Comparison of ENCODE assay signal across 25 cellular contexts in the genomic region with DNA sequence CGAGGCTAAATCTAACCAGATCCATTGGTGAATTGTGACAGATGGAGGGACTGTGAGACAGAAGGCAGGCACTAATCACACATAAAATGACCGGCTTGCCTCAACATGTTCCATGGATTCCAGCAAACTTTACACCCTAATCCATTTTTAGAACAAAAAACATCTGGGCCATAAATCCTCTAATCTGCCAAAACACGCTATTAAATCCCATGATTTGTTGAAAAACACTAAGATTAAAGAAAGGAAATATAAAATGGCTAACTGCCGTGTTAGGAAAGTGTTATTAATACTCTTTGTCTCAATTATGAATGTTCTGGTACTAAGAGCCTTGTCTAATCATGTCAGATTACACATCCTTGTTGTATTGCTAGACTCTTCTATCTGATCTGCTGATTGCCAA.
DNase-seq lines count a peak whose midpoint lies in the region; ATAC-seq and TF ChIP-seq lines count a peak whose summit lies in the region.
"Had no signal": no experiment of that assay in that cellular context is flagged by ENCODE, and none has a peak within 500 bp of the region (broad histone marks: within the 10 kb centered on the region; RNA-seq: fewer than 3 reads in every experiment).

No MANE protein-coding gene starts in this region.

- H3K9me3 ChIP-seq in mammary epithelial cell (replicated peaks; ENCODE audit: insufficient read depth, low read length), result no peaks in the 10 kb centered on the region
- no peaks in the 10 kb centered on the region for H3K9me3 ChIP-seq in uterus
- H3K9me3 ChIP-seq: A549, BLaER1, colonic mucosa, prostate gland, spleen had no signal

- no peaks in the 10 kb centered on the region for H3K4me1 ChIP-seq in mammary epithelial cell (ENCODE audit: insufficient read depth, low read length)
- peaks cover 5% of the 10 kb centered on the region for H3K4me1 ChIP-seq in foreskin keratinocyte
- H3K4me1 ChIP-seq in uterus, result no peaks in the 10 kb centered on the region
- H3K4me1 ChIP-seq: A549, BLaER1, colonic mucosa, prostate gland, spleen had no signal

- H3K27ac ChIP-seq in mammary epithelial cell (ENCODE audit: insufficient read depth, low read depth, low read length) (no peak overlapping the region), foreskin keratinocyte (no peak overlapping the region), uterus (peak overlapping the region; percentile 29 to 35)
- H3K27ac ChIP-seq: A549, BLaER1, brain microvascular endothelial cell, colonic mucosa, prostate gland had no signal

- no peaks in the 10 kb centered on the region for H4K20me1 ChIP-seq in mammary epithelial cell (ENCODE audit: insufficient read depth, low read length)
- H4K20me1 ChIP-seq: BLaER1 had no signal

- no peak overlapping the region for H3K9ac ChIP-seq in mammary epithelial cell (ENCODE audit: insufficient read depth, low read length)
- H3K9ac ChIP-seq: BLaER1 had no signal

- H3K36me3 ChIP-seq in mammary epithelial cell (ENCODE audit: insufficient read depth, low read length), result no peaks in the 10 kb centered on the region
- H3K36me3 ChIP-seq in uterus, result no peaks in the 10 kb centered on the region
- H3K36me3 ChIP-seq: BLaER1, brain microvascular endothelial cell, colonic mucosa, prostate gland, spleen had no signal

- POLR2A ChIA-PET in MCF 10A (lab: Yijun Ruan, JAX), result no interaction called here

- ATAC-seq in foreskin keratinocyte (peak; percentile 70), GM21529 (IDR thresholded peaks at IDR 0.05; ENCODE audit: unreplicated experiment) (no peak), GM21825 (IDR thresholded peaks at IDR 0.05; ENCODE audit: unreplicated experiment) (no peak)
- ATAC-seq: A549; activated CD4-positive, alpha-beta T cell treated with anti-CD3 and anti-CD28 coated beads for 36 hours; activated CD8-positive, alpha-beta memory T cell treated with anti-CD3 and anti-CD28 coated beads, Interleukin-2, amount 10 ng/mL, durations not matched to agents 7 days and 5 days; natural killer cell treated with Interleukin-12 subunit alpha and Interleukin-12 subunit beta and Interleukin-15 and Interleukin-18, amount 100 ng/mL, for 72 hours had no signal

- H3K4me2 ChIP-seq in mammary epithelial cell (ENCODE audit: insufficient read depth, low read depth, low read length), result no peak overlapping the region
- H3K4me2 ChIP-seq: A549, BLaER1 had no signal

- no peaks in the 10 kb centered on the region for H3K9me3 Mint-ChIP-seq in MCF 10A (ENCODE audit: unreplicated experiment)

- in situ Hi-C loops in mammary epithelial cell (cut with MboI; ENCODE audit: low sequenced_read_pairs in 2 of 2), result no loop called here

- H3K4me3 Mint-ChIP-seq in MCF 10A (ENCODE audit: unreplicated experiment), result no peak overlapping the region
- H3K4me3 Mint-ChIP-seq: activated CD4-positive, alpha-beta T cell treated with anti-CD3 and anti-CD28 coated beads for 36 hours; activated CD8-positive, alpha-beta memory T cell treated with anti-CD3 and anti-CD28 coated beads, Interleukin-2, amount 10 ng/mL, durations not matched to agents 7 days and 5 days; activated naive CD8-positive, alpha-beta T cell treated with anti-CD3 and anti-CD28 coated beads, Interleukin-2, amount 10 ng/mL, durations not matched to agents 7 days and 5 days; natural killer cell treated with Interleukin-12 subunit alpha and Interleukin-12 subunit beta and Interleukin-15 and Interleukin-18, amount 100 ng/mL, for 72 hours had no signal

- no peaks in the 10 kb centered on the region for H3K36me3 Mint-ChIP-seq in MCF 10A (ENCODE audit: insufficient read depth, unreplicated experiment)
- H3K36me3 Mint-ChIP-seq: activated CD8-positive, alpha-beta memory T cell treated with anti-CD3 and anti-CD28 coated beads, Interleukin-2, amount 10 ng/mL, durations not matched to agents 7 days and 5 days; activated naive CD8-positive, alpha-beta T cell treated with anti-CD3 and anti-CD28 coated beads, Interleukin-2, amount 10 ng/mL, durations not matched to agents 7 days and 5 days; natural killer cell treated with Interleukin-12 subunit alpha and Interleukin-12 subunit beta and Interleukin-15 and Interleukin-18, amount 100 ng/mL, for 72 hours had no signal

- dilution Hi-C loops in mammary epithelial cell (cut with HindIII; ENCODE audit: low sequenced_read_pairs), result no loop called here

- H3K27me3 ChIP-seq in mammary epithelial cell (ENCODE audit: insufficient read depth, low read length), result no peaks in the 10 kb centered on the region
- no peaks in the 10 kb centered on the region for H3K27me3 ChIP-seq in foreskin keratinocyte
- H3K27me3 ChIP-seq in uterus, result no peaks in the 10 kb centered on the region
- H3K27me3 ChIP-seq: BLaER1, brain microvascular endothelial cell, colonic mucosa, spleen had no signal

- H3K79me2 ChIP-seq in mammary epithelial cell (ENCODE audit: insufficient read depth, low read length), result no peaks in the 10 kb centered on the region

- H3K4me3 ChIP-seq in mammary epithelial cell (replicated peaks in 1 of 3; ENCODE audit: insufficient read depth in 1 of 3, low read depth in 2 of 3, low read length in 3 of 3) (no peak overlapping the region), uterus (no peak overlapping the region)
- H3K4me3 ChIP-seq: A549, BLaER1, colonic mucosa, prostate gland, spleen had no signal

- no peak for TF ChIP-seq POLR2A in uterus (IDR thresholded peaks at IDR 0.05)

- no peak for TF ChIP-seq CTCF in mammary epithelial cell (conservative IDR thresholded peaks at IDR 0.05 in 1 of 2, IDR thresholded peaks at IDR 0.05 in 1 of 2; ENCODE audit: extremely low read depth in 1 of 2, insufficient read depth in 1 of 2, low read depth in 1 of 2, low read length in 2 of 2)
- no peak for TF ChIP-seq CTCF in MCF 10A (IDR thresholded peaks at IDR 0.05; ENCODE audit: unreplicated experiment)
- no peak for TF ChIP-seq CTCF in foreskin keratinocyte (conservative IDR thresholded peaks at IDR 0.05)
- no peak for TF ChIP-seq CTCF in uterus (IDR thresholded peaks at IDR 0.05)

- DNase-seq in mammary epithelial cell (peak; percentile 1), MCF 10A (ENCODE audit: unreplicated experiment) (no peak), NCI-H82 (lab: John Stamatoyannopoulos, UW) (peak; percentile 97), foreskin keratinocyte (peak; percentile 26 to 61), uterus (no peak), NCI-H774 (lab: John Stamatoyannopoulos, UW) (no peak)
- DNase-seq: activated CD4-positive, alpha-beta T cell treated with anti-CD3 and anti-CD28 coated beads for 36 hours; activated CD8-positive, alpha-beta memory T cell treated with anti-CD3 and anti-CD28 coated beads, Interleukin-2, amount 10 ng/mL, durations not matched to agents 7 days and 5 days; activated naive CD8-positive, alpha-beta T cell treated with anti-CD3 and anti-CD28 coated beads, Interleukin-2, amount 10 ng/mL, durations not matched to agents 7 days and 5 days; brain microvascular endothelial cell; colonic mucosa; foreskin melanocyte; GF-D8; KG1; kidney glomerular epithelial cell; NCI-H226; spleen; stimulated activated CD4-positive, alpha-beta T cell treated with anti-CD3 and anti-CD28 coated beads, Interleukin-4, amount 100 ng/mL, for 4 hours; SW 1271 had no signal

- peaks cover 14% of the 10 kb centered on the region for H3K27me3 Mint-ChIP-seq in MCF 10A (ENCODE audit: insufficient read depth, unreplicated experiment)
- H3K27me3 Mint-ChIP-seq: activated CD4-positive, alpha-beta T cell treated with anti-CD3 and anti-CD28 coated beads for 36 hours; activated CD8-positive, alpha-beta memory T cell treated with anti-CD3 and anti-CD28 coated beads, Interleukin-2, amount 10 ng/mL, durations not matched to agents 7 days and 5 days; activated naive CD8-positive, alpha-beta T cell treated with anti-CD3 and anti-CD28 coated beads, Interleukin-2, amount 10 ng/mL, durations not matched to agents 7 days and 5 days; natural killer cell treated with Interleukin-12 subunit alpha and Interleukin-12 subunit beta and Interleukin-15 and Interleukin-18, amount 100 ng/mL, for 72 hours had no signal

- no TSS peak for BruUV-seq in mammary epithelial cell (replicated peaks; lab: Mats Ljungman, UMichigan)
- BruUV-seq in MCF 10A (replicated peaks; lab: Mats Ljungman, UMichigan), result no TSS peak

- H3K27ac Mint-ChIP-seq in MCF 10A (ENCODE audit: low read depth, unreplicated experiment), result no peak overlapping the region
- H3K27ac Mint-ChIP-seq: activated CD4-positive, alpha-beta T cell treated with anti-CD3 and anti-CD28 coated beads for 36 hours; activated CD8-positive, alpha-beta memory T cell treated with anti-CD3 and anti-CD28 coated beads, Interleukin-2, amount 10 ng/mL, durations not matched to agents 7 days and 5 days; activated naive CD8-positive, alpha-beta T cell treated with anti-CD3 and anti-CD28 coated beads, Interleukin-2, amount 10 ng/mL, durations not matched to agents 7 days and 5 days; natural killer cell treated with Interleukin-12 subunit alpha and Interleukin-12 subunit beta and Interleukin-15 and Interleukin-18, amount 100 ng/mL, for 72 hours had no signal

- H3K4me1 Mint-ChIP-seq in MCF 10A (ENCODE audit: insufficient read depth, unreplicated experiment), result no peaks in the 10 kb centered on the region
- H3K4me1 Mint-ChIP-seq: activated CD4-positive, alpha-beta T cell treated with anti-CD3 and anti-CD28 coated beads for 36 hours; activated naive CD8-positive, alpha-beta T cell treated with anti-CD3 and anti-CD28 coated beads, Interleukin-2, amount 10 ng/mL, durations not matched to agents 7 days and 5 days had no signal

- CTCF ChIA-PET in mammary epithelial cell (lab: Charles Lee; ENCODE audit: low non-redundant PET) (no interaction called here), MCF 10A (lab: Yijun Ruan, JAX) (no interaction called here)

- intact Hi-C loops in mammary epithelial cell (cut with micrococcal nuclease), result no loop called here
- intact Hi-C loops in MCF 10A (cut with micrococcal nuclease), result no loop called here
- intact Hi-C loops in uterus (cut with DNase I; ENCODE audit: low total_unique reads), result no loop called here

- 56% methylated on average over 4 of the region's 4 CpGs for WGBS in mammary epithelial cell (ENCODE audit: low coverage, missing lambda C conversion rate)

- no peak overlapping the region for H2AFZ ChIP-seq in mammary epithelial cell (ENCODE audit: low read depth, low read length)

Comparison
In these comparisons a context has a peak if more than half of its experiments do, and no peak if none do; other contexts are left out.
1. DNase-seq: peak in mammary epithelial cell (single experiment), NCI-H82 (single experiment) and foreskin keratinocyte (2 of 2); none in MCF 10A (single experiment), uterus (0 of 2) and NCI-H774 (single experiment).
2. H3K27ac ChIP-seq: peak in uterus (2 of 2); none in mammary epithelial cell (single experiment) and foreskin keratinocyte (single experiment).